ENCODE assay signal across 13 cellular contexts in the genomic region with DNA sequence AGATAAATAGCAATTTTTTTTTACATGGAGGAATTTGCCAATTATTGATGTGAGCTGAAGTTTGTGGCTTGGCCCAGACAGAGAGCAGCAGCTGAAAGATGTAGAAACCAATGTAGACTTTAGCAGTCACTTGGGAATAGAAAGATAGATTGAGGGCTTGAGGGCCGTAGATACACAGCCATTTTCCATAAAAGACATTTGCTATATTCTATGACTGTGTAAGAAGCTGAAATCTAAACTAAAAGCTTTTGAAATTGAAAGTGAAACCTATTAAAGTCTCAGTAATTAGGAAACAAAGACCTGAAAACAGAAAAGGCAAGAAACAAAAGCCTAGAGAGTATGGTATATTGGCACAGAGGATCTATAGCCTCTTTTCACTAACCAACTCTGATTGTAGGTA.
DNase-seq lines count a peak whose midpoint lies in the region; ATAC-seq, FAIRE-seq and TF ChIP-seq lines count a peak whose summit lies in the region.
"Had no signal": no experiment of that assay in that cellular context is flagged by ENCODE, and none has a peak within 500 bp of the region (broad histone marks: within the 10 kb centered on the region; RNA-seq: fewer than 3 reads in every experiment).

No MANE protein-coding gene starts in this region.

- no peak overlapping the region for H3K4me3 Mint-ChIP-seq in astrocyte (ENCODE audit: unreplicated experiment)
- H3K4me3 Mint-ChIP-seq: activated naive CD4-positive, alpha-beta T cell treated with anti-CD3 and anti-CD28 coated beads, Interleukin-2, amount 10 ng/mL, durations not matched to agents 7 days and 5 days; CD4-positive, alpha-beta T cell had no signal

- no peaks in the 10 kb centered on the region for H3K36me3 ChIP-seq in astrocyte (ENCODE audit: insufficient read depth, low read length)
- H3K36me3 ChIP-seq: WERI-Rb-1 had no signal

- H4K20me1 ChIP-seq in astrocyte (ENCODE audit: insufficient read depth, low read length), result no peaks in the 10 kb centered on the region

- H3K79me2 ChIP-seq in astrocyte (ENCODE audit: insufficient read depth, low read length), result no peaks in the 10 kb centered on the region

- FAIRE-seq in astrocyte (lab: Jason Lieb, UNC), result no peak
- FAIRE-seq: keratinocyte had no signal

- no peak overlapping the region for H3K4me3 ChIP-seq in GM12865 (ENCODE audit: low read depth, low read length)
- no peak overlapping the region for H3K4me3 ChIP-seq in astrocyte (ENCODE audit: insufficient read depth, low read depth, low read length)

- no peak overlapping the region for H3K9ac ChIP-seq in astrocyte (ENCODE audit: low read length)

- H3K4me1 Mint-ChIP-seq in astrocyte (ENCODE audit: low read depth, unreplicated experiment), result peaks cover 2% of the 10 kb centered on the region

- H3K4me1 ChIP-seq in astrocyte (ENCODE audit: insufficient read depth, low read length), result no peaks in the 10 kb centered on the region

- H3K27me3 Mint-ChIP-seq in astrocyte (ENCODE audit: low read depth, unreplicated experiment), result no peaks in the 10 kb centered on the region
- H3K27me3 Mint-ChIP-seq: activated naive CD4-positive, alpha-beta T cell treated with anti-CD3 and anti-CD28 coated beads, Interleukin-2, amount 10 ng/mL, durations not matched to agents 7 days and 5 days; CD4-positive, alpha-beta T cell had no signal

- no peak overlapping the region for H3K27ac Mint-ChIP-seq in astrocyte (ENCODE audit: unreplicated experiment)
- H3K27ac Mint-ChIP-seq: activated naive CD4-positive, alpha-beta T cell treated with anti-CD3 and anti-CD28 coated beads, Interleukin-2, amount 10 ng/mL, durations not matched to agents 7 days and 5 days; CD4-positive, alpha-beta T cell had no signal

- DNase-seq in GM12865 (ENCODE audit: low read depth) (peak; percentile 35), GM20000 (ENCODE audit: low spot score) (peak; percentile 29), astrocyte (ENCODE audit: low read depth) (peak; percentile 32), AG08396 (ENCODE audit: low spot score) (no peak), NCI-H1105 treated with DMSO at 0.1 percent for 48 hours (lab: John Stamatoyannopoulos, UW) (no peak), mesenteric fat pad (ENCODE audit: low spot score) (no peak)
- no peak for DNase-seq in activated CD4-positive, alpha-beta T cell treated with anti-CD3 and anti-CD28 coated beads, Interleukin-2, amount 50 U/mL, for 4 hours
- DNase-seq: activated naive CD4-positive, alpha-beta T cell treated with anti-CD3 and anti-CD28 coated beads, Interleukin-2, amount 10 ng/mL, durations not matched to agents 7 days and 5 days; CD4-positive, alpha-beta T cell; PC-3; WERI-Rb-1 had no signal

- H3K9me3 ChIP-seq in astrocyte (ENCODE audit: insufficient read depth, low read depth, low read length), result no peaks in the 10 kb centered on the region

- H3K36me3 Mint-ChIP-seq in astrocyte (ENCODE audit: low read depth, unreplicated experiment), result no peaks in the 10 kb centered on the region
- H3K36me3 Mint-ChIP-seq: activated naive CD4-positive, alpha-beta T cell treated with anti-CD3 and anti-CD28 coated beads, Interleukin-2, amount 10 ng/mL, durations not matched to agents 7 days and 5 days had no signal

- TF ChIP-seq CTCF in GM12865 (IDR thresholded peaks at IDR 0.05; ENCODE audit: insufficient read depth, low read depth, low read length, missing control alignments), result no peak
- TF ChIP-seq CTCF in GM20000 (IDR thresholded peaks at IDR 0.05; ENCODE audit: extremely low read depth, missing control alignments), result no peak
- no peak for TF ChIP-seq CTCF in astrocyte (IDR thresholded peaks at IDR 0.05; ENCODE audit: insufficient read depth, low read depth, low read length)

- no peak overlapping the region for H3K4me2 ChIP-seq in astrocyte (ENCODE audit: low read length)

- H2AFZ ChIP-seq in astrocyte (ENCODE audit: low read depth, low read length), result no peak overlapping the region

- no peak overlapping the region for H3K27ac ChIP-seq in astrocyte (ENCODE audit: low read depth, low read length)
- H3K27ac ChIP-seq: WERI-Rb-1 had no signal

- peaks cover 13% of the 10 kb centered on the region for H3K9me3 Mint-ChIP-seq in astrocyte (ENCODE audit: unreplicated experiment)
- H3K9me3 Mint-ChIP-seq: CD4-positive, alpha-beta T cell had no signal

- peak; percentile 88 for ATAC-seq in HG03039 (IDR thresholded peaks at IDR 0.05; ENCODE audit: unreplicated experiment)
- ATAC-seq: PC-3 had no signal

- no peaks in the 10 kb centered on the region for H3K27me3 ChIP-seq in astrocyte (ENCODE audit: insufficient read depth, low read length)

Comparison
In these comparisons a context has a peak if more than half of its experiments do, and no peak if none do; other contexts are left out.
1. DNase-seq: peak in GM12865 (single experiment), GM20000 (single experiment) and astrocyte (single experiment); none in AG08396 (single experiment), NCI-H1105 treated with DMSO at 0.1 percent for 48 hours (single experiment), activated CD4-positive, alpha-beta T cell treated with anti-CD3 and anti-CD28 coated beads, Interleukin-2, amount 50 U/mL, for 4 hours (0 of 2) and mesenteric fat pad (single experiment).